ENCODE assay signal across 27 cellular contexts in the genomic region with DNA sequence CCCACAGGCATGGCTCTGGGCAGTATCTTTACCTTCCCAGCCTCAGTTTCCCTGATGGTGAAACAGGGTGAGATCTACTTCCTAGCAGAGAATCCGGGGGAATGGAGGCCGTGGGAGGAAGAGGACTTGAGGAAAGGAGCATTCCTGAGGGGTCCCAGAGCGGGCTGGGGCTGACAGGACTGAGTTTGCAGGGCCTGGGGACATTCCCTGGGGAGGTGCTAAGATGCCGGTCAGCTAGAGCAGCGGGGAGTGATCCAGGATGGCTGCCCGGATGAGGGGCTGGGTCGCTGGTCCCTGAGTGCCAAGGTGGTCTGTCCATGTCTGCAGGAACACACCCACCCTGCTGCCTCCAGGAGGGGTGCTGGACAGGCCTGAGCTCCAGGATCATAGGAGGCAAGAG.
"Had no signal": no experiment of that assay in that cellular context is flagged by ENCODE, and none has a peak within 500 bp of the region (broad histone marks: within the 10 kb centered on the region; RNA-seq: fewer than 3 reads in every experiment).

No MANE protein-coding gene starts in this region.

- H3K4me1 Mint-ChIP-seq: endodermal cell; mesothelial cell of epicardium; naive B cell; stimulated activated naive B cell treated with anti-CD40 and anti-IgM and Interleukin-4, amounts not matched to agents 10 μg/mL and 1 μg/mL and 100 μg/mL, for 72 hours had no signal

- H3K27me3 ChIP-seq: gastrocnemius medialis, right lobe of liver, tibial nerve, upper lobe of right lung, vagina had no signal

- ATAC-seq: esophagus mucosa; gastrocnemius medialis; left lobe of liver; mucosa of descending colon; natural killer cell treated with Interleukin-12 subunit alpha and Interleukin-12 subunit beta and Interleukin-15 and Interleukin-18, amount 100 ng/mL, for 72 hours; right lobe of liver; stimulated activated naive B cell treated with anti-CD40 and anti-IgM and Interleukin-4, amounts not matched to agents 10 μg/mL and 1 μg/mL and 100 μg/mL, for 72 hours; upper lobe of right lung had no signal

- H3K4me3 ChIP-seq: gastrocnemius medialis, mucosa of descending colon, right lobe of liver, thoracic aorta, tibial nerve, upper lobe of right lung, vagina had no signal

- H3K9ac ChIP-seq: parathyroid adenoma had no signal

- H3K9me3 Mint-ChIP-seq: endodermal cell; mesothelial cell of epicardium; naive B cell; natural killer cell treated with Interleukin-12 subunit alpha and Interleukin-12 subunit beta and Interleukin-15 and Interleukin-18, amount 100 ng/mL, for 72 hours; stimulated activated naive B cell treated with anti-CD40 and anti-IgM and Interleukin-4, amounts not matched to agents 10 μg/mL and 1 μg/mL and 100 μg/mL, for 72 hours; stimulated activated naive CD8-positive, alpha-beta T cell treated with anti-CD3 and anti-CD28 coated beads, Interleukin-15, Interleukin-2, amounts not matched to agents 100 ng/mL and 50 ng/mL, for 24 hours had no signal

- FAIRE-seq: keratinocyte, small intestine had no signal

- H3K36me3 Mint-ChIP-seq: mesothelial cell of epicardium; naive B cell; natural killer cell treated with Interleukin-12 subunit alpha and Interleukin-12 subunit beta and Interleukin-15 and Interleukin-18, amount 100 ng/mL, for 72 hours; stimulated activated naive B cell treated with anti-CD40 and anti-IgM and Interleukin-4, amounts not matched to agents 10 μg/mL and 1 μg/mL and 100 μg/mL, for 72 hours had no signal

- H3K4me3 Mint-ChIP-seq: endodermal cell; mesothelial cell of epicardium; natural killer cell treated with Interleukin-12 subunit alpha and Interleukin-12 subunit beta and Interleukin-15 and Interleukin-18, amount 100 ng/mL, for 72 hours; stimulated activated naive B cell treated with anti-CD40 and anti-IgM and Interleukin-4, amounts not matched to agents 10 μg/mL and 1 μg/mL and 100 μg/mL, for 72 hours; stimulated activated naive CD8-positive, alpha-beta T cell treated with anti-CD3 and anti-CD28 coated beads, Interleukin-15, Interleukin-2, amounts not matched to agents 100 ng/mL and 50 ng/mL, for 24 hours had no signal

- H2AFZ ChIP-seq: parathyroid adenoma had no signal

- H3K27ac Mint-ChIP-seq: endodermal cell; mesothelial cell of epicardium; natural killer cell treated with Interleukin-12 subunit alpha and Interleukin-12 subunit beta and Interleukin-15 and Interleukin-18, amount 100 ng/mL, for 72 hours; progenitor cell of endocrine pancreas; stimulated activated naive B cell treated with anti-CD40 and anti-IgM and Interleukin-4, amounts not matched to agents 10 μg/mL and 1 μg/mL and 100 μg/mL, for 72 hours; stimulated activated naive CD8-positive, alpha-beta T cell treated with anti-CD3 and anti-CD28 coated beads, Interleukin-15, Interleukin-2, amounts not matched to agents 100 ng/mL and 50 ng/mL, for 24 hours had no signal

- H3K36me3 ChIP-seq: gastrocnemius medialis, right lobe of liver, thoracic aorta, tibial nerve, upper lobe of right lung, vagina had no signal

- H3K27me3 Mint-ChIP-seq: stimulated activated naive CD8-positive, alpha-beta T cell treated with anti-CD3 and anti-CD28 coated beads, Interleukin-15, Interleukin-2, amounts not matched to agents 100 ng/mL and 50 ng/mL, for 24 hours had no signal

- H3K79me2 ChIP-seq: parathyroid adenoma had no signal

- H3K27ac ChIP-seq: epithelial cell of prostate, gastrocnemius medialis, parathyroid adenoma, right lobe of liver, thoracic aorta, tibial nerve, upper lobe of right lung, vagina had no signal

- H3K4me1 ChIP-seq: gastrocnemius medialis, parathyroid adenoma, right lobe of liver, tibial nerve, upper lobe of right lung had no signal

- DNase-seq: cortex of kidney; effector CD4-positive, alpha-beta T cell; endodermal cell; foreskin fibroblast; gastrocnemius medialis; head of caudate nucleus; mesenchymal stem cell; mucosa of descending colon; naive B cell; right lobe of liver; small intestine; stimulated activated CD4-positive, alpha-beta T cell treated with anti-CD3 and anti-CD28 coated beads, Interleukin-15, amount 100 ng/mL, for 24 hours; stimulated activated CD4-positive, alpha-beta T cell treated with anti-CD3 and anti-CD28 coated beads, Interleukin-2, amount 100 ng/mL, for 48 hours; stimulated activated naive B cell treated with anti-CD40 and anti-IgM and Interleukin-4, amounts not matched to agents 10 μg/mL and 1 μg/mL and 100 μg/mL, for 72 hours; upper lobe of right lung had no signal

- H3K9me3 ChIP-seq: gastrocnemius medialis, mucosa of descending colon, right lobe of liver, thoracic aorta, tibial nerve, upper lobe of right lung, vagina had no signal
